In the genomic region with DNA sequence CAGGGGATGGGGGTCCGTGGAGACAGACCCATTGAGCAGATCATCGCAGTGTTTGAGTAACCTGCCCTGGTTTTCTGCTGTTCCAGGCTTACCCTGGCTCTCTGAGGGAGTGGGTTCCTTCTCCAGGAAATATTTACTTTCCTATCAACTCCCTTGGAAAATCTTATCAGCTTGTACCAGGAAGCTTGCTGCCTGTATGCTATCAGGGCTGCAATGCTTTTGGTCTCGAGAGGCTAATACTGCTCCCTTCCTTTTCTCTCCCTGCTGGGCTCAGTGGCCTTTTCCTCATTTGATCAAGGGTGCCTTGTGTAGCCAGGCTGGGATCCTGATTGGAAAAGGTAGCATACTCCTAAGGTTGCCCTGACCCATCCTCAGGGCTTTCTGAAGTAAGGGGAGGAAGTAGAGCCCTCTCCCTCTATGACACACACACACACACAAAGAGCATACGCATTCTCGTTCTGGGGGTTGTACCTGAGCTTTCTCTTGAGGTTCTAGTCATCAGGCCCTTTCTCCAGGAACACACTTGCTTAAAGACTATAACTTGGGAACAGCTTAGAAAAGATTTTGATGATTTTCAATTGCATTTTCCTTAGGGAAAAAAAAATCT, we compare ENCODE assay signal across 25 cellular contexts. TPM values are rescaled to one million over a fixed set of nuclear protein-coding genes. Genes with fewer than 3 reads are reported as not detected.
DNase-seq lines count a peak whose midpoint lies in the region; ATAC-seq, FAIRE-seq and TF ChIP-seq lines count a peak whose summit lies in the region.
"Had no signal": no experiment of that assay in that cellular context is flagged by ENCODE, and none has a peak within 500 bp of the region (broad histone marks: within the 10 kb centered on the region; RNA-seq: fewer than 3 reads in every experiment).

No MANE protein-coding gene starts in this region.

- H3K9ac ChIP-seq in HUES6 (ENCODE audit: low read length) (no peak overlapping the region), colonic mucosa (ENCODE audit: low read depth in 2 of 2, low read length in 2 of 2) (peak overlapping the region in 1 of 2 donors; percentile 12)

- FAIRE-seq in GM19239 (lab: Jason Lieb, UNC), result no peak
- FAIRE-seq: H54, keratinocyte had no signal

- H3K4me1 ChIP-seq in HUES6 (ENCODE audit: control insufficient read depth, insufficient read depth, low read length) (peaks cover 16% of the 10 kb centered on the region), colonic mucosa (peaks cover 18% of the 10 kb centered on the region), left lung (peaks cover 19 to 66% of the 10 kb centered on the region in 2 donors), psoas muscle (peaks cover 82% of the 10 kb centered on the region)
- H3K4me1 ChIP-seq: vagina had no signal

- H3K27me3 ChIP-seq in HUES6 (ENCODE audit: control insufficient read depth, insufficient read depth, low read length), result no peaks in the 10 kb centered on the region
- H3K27me3 ChIP-seq in colonic mucosa, result no peaks in the 10 kb centered on the region
- H3K27me3 ChIP-seq in left lung, result no peaks in the 10 kb centered on the region
- H3K27me3 ChIP-seq in psoas muscle (ENCODE audit: insufficient read depth in 3 of 3, low read length in 2 of 3), result no peaks in the 10 kb centered on the region
- H3K27me3 ChIP-seq: esophagus squamous epithelium, gastroesophageal sphincter, suprapubic skin, vagina had no signal

- no peaks in the 10 kb centered on the region for H3K9me3 ChIP-seq in HUES6 (ENCODE audit: control insufficient read depth, insufficient read depth, low read depth, low read length)
- no peaks in the 10 kb centered on the region for H3K9me3 ChIP-seq in colonic mucosa
- no peaks in the 10 kb centered on the region for H3K9me3 ChIP-seq in left lung
- H3K9me3 ChIP-seq in psoas muscle, result no peaks in the 10 kb centered on the region
- H3K9me3 ChIP-seq: esophagus squamous epithelium, gastroesophageal sphincter, suprapubic skin, vagina had no signal

- ATAC-seq in left lung (peak; percentile 53), psoas muscle (no peak)
- ATAC-seq in activated CD4-positive, CD25-positive, alpha-beta regulatory T cell treated with anti-CD3 and anti-CD28 coated beads, Interleukin-2, amount 50 U/mL, for 24 hours, result no peak
- ATAC-seq: gastroesophageal sphincter; natural killer cell; stimulated activated effector memory CD8-positive, alpha-beta T cell treated with anti-CD3 and anti-CD28 coated beads, Interleukin-12 subunit alpha, Interleukin-12 subunit beta, amount 100 ng/mL, for 72 hours had no signal

- H3K27ac ChIP-seq in HUES6 (ENCODE audit: low read depth, low read length) (0 out of 2 replicates have a peak overlapping the region, but pooled peaks have one; percentile 13), colonic mucosa (peak overlapping the region; percentile 68), left lung (peak overlapping the region in 1 of 2 donors; percentile 48), psoas muscle (peak overlapping the region; percentile 94)
- H3K27ac ChIP-seq: C4-2B, gastroesophageal sphincter, suprapubic skin, vagina had no signal

- TF ChIP-seq CTCF in colonic mucosa (IDR thresholded peaks at IDR 0.05) (no peak), left lung (IDR thresholded peaks at IDR 0.05) (no peak), psoas muscle (IDR thresholded peaks at IDR 0.05) (no peak)

- DNase-seq in colonic mucosa (peak; percentile 56), left lung (no peak), psoas muscle (no peak), NCI-H526 (lab: John Stamatoyannopoulos, UW) (no peak), Kasumi-1 (lab: John Stamatoyannopoulos, UW) (no peak), GM19239 (ENCODE audit: insufficient read length, low spot score) (no peak)
- DNase-seq: activated naive CD4-positive, alpha-beta T cell treated with anti-CD3 and anti-CD28 coated beads for 36 hours; activated T-cell treated with anti-CD3 and anti-CD28 coated beads, Interleukin-2, amount 50 U/mL, for 1 hour; DMS 273 treated with DMSO at 0.1 percent for 48 hours; esophagus squamous epithelium; natural killer cell; NCI-H1436 treated with DMSO at 0.1 percent for 48 hours; NCI-H2171 treated with DMSO at 0.1 percent for 48 hours; posterior cingulate gyrus; stimulated activated CD4-positive, alpha-beta T cell treated with anti-CD3 and anti-CD28 coated beads, Interleukin-2, amount 100 ng/mL, for 24 hours; T-helper 9 cell had no signal

- WGBS in psoas muscle, 3 donors, result 74 to 78% (median 75%) methylated on average over 5 of the region's 5 CpGs

- intact Hi-C loops in colonic mucosa (cut with DNase I), result no loop called here
- intact Hi-C loops in left lung (cut with DNase I), result no loop called here
- intact Hi-C loops in psoas muscle (cut with DNase I), result loop anchor here in 1 of 2 donors (5.0 kb wide), 1 partner anchor 34 kb away; no protein-coding TSS in a partner anchor

- H3K36me3 ChIP-seq in HUES6 (ENCODE audit: control insufficient read depth, insufficient read depth, low read length) (no peaks in the 10 kb centered on the region), colonic mucosa (no peaks in the 10 kb centered on the region), left lung (no peaks in the 10 kb centered on the region), psoas muscle (ENCODE audit: insufficient read depth in 1 of 2, low read depth in 1 of 2) (peaks cover 0 to 4% of the 10 kb centered on the region in 2 donors)
- H3K36me3 ChIP-seq: esophagus squamous epithelium, suprapubic skin, vagina had no signal

- H3K4me3 ChIP-seq in HUES6 (ENCODE audit: low read depth, low read length) (no peak overlapping the region), colonic mucosa (no peak overlapping the region), left lung (no peak overlapping the region), psoas muscle (no peak overlapping the region)
- H3K4me3 ChIP-seq: esophagus squamous epithelium, gastroesophageal sphincter, suprapubic skin, vagina had no signal

RNA-seq across cellular contexts. Expression of gene CYSTM1, which starts 41.6 kb away (rescaled TPM):
- total RNA-seq in colonic mucosa, result 100 to 1,000 TPM; 205 TPM
- total RNA-seq in left lung, result 10 to 100 TPM; 85.2 to 90.4 TPM
- 100 to 1,000 TPM; 193 to 408 (median 285) TPM for total RNA-seq in psoas muscle
- 100 to 1,000 TPM; 217 to 601 (median 297) TPM for polyA plus RNA-seq in psoas muscle
